16 cellular contexts compared by ENCODE assay signal in the genomic region with DNA sequence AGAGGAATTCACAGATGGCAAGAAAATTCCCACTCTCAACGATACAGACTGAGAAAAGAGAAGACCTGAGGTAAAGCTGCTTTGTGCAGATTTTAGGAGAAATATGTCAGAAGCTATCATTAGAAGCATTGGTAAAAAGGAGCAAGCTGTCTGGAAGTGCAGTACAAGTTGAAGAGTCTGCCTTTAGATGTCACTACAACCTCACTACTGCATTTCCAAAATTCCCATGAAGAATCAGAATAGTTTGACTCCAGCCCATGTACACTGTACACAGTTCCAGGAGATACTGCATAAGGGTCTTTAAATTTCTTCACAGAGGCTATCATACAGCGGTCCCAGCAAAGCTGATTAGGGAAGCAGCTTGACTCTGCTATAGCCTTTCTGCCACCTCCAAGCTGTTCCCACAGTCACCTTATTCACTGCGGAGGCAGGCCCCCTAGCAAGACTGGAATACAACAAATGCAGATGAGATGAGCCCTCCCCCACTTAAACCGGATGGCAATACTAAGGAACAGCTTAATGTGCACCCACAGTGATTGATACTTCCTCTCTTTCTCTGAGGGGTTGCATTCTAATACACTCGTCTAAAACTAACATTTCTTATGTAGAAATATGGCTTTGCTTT.
DNase-seq lines count a peak whose midpoint lies in the region; ATAC-seq, FAIRE-seq and TF ChIP-seq lines count a peak whose summit lies in the region.
"Had no signal": no experiment of that assay in that cellular context is flagged by ENCODE, and none has a peak within 500 bp of the region (broad histone marks: within the 10 kb centered on the region; RNA-seq: fewer than 3 reads in every experiment).

No MANE protein-coding gene starts in this region.

- DNase-seq in D721Med (ENCODE audit: insufficient read length, low spot score), result no peak
- DNase-seq in NCI-H1694 (lab: John Stamatoyannopoulos, UW), result peak; percentile 43
- peak; percentile 1 for DNase-seq in astrocyte (ENCODE audit: low read depth)
- DNase-seq in ascending aorta (ENCODE audit: low spot score in 2 of 2), result no peak
- DNase-seq in activated CD4-positive, alpha-beta memory T cell treated with anti-CD3 and anti-CD28 coated beads for 36 hours, result no peak
- DNase-seq in activated CD4-positive, alpha-beta T cell treated with anti-CD3 and anti-CD28 coated beads, Interleukin-2, amount 10 ng/mL, durations not matched to agents 24 days and 14 days, result no peak
- DNase-seq: activated CD8-positive, alpha-beta memory T cell treated with anti-CD3 and anti-CD28 coated beads for 24 hours; CD8-positive, alpha-beta memory T cell; kidney glomerular epithelial cell; stimulated activated CD4-positive, alpha-beta T cell treated with anti-CD3 and anti-CD28 coated beads, Interleukin-1b, Interleukin-23, amount 100 ng/mL, for 48 hours; T-helper 2 cell had no signal

- FAIRE-seq in D721Med (lab: Jason Lieb, UNC) (peak; percentile 6), astrocyte (lab: Jason Lieb, UNC) (no peak)

- peaks cover 9% of the 10 kb centered on the region for H3K27me3 Mint-ChIP-seq in astrocyte (ENCODE audit: low read depth, unreplicated experiment)
- no peaks in the 10 kb centered on the region for H3K27me3 Mint-ChIP-seq in activated CD4-positive, alpha-beta memory T cell treated with anti-CD3 and anti-CD28 coated beads for 36 hours
- no peaks in the 10 kb centered on the region for H3K27me3 Mint-ChIP-seq in activated CD4-positive, alpha-beta T cell treated with anti-CD3 and anti-CD28 coated beads, Interleukin-2, amount 10 ng/mL, durations not matched to agents 24 days and 14 days
- H3K27me3 Mint-ChIP-seq: CD8-positive, alpha-beta memory T cell had no signal

- H3K27ac ChIP-seq in astrocyte (ENCODE audit: low read depth, low read length), result no peak overlapping the region
- no peak overlapping the region for H3K27ac ChIP-seq in neural cell (ENCODE audit: low read length)
- H3K27ac ChIP-seq in ascending aorta, result no peak overlapping the region
- H3K27ac ChIP-seq: coronary artery had no signal

- H3F3A ChIP-seq in neural cell (ENCODE audit: insufficient read depth, low read length, poor library complexity, severe bottlenecking), result no peaks in the 10 kb centered on the region

- H3K4me2 ChIP-seq in astrocyte (ENCODE audit: low read length), result no peak overlapping the region
- no peak overlapping the region for H3K4me2 ChIP-seq in neural cell (ENCODE audit: low read length)

- ATAC-seq in HG03342 (IDR thresholded peaks at IDR 0.05; ENCODE audit: unreplicated experiment), result no peak

- no peak for TF ChIP-seq EP300 in neural cell (conservative IDR thresholded peaks at IDR 0.05; ENCODE audit: poor library complexity, severe bottlenecking)

- intact Hi-C loops in ascending aorta (cut with DNase I), result no loop called here
- intact Hi-C loops in activated CD4-positive, alpha-beta memory T cell treated with anti-CD3 and anti-CD28 coated beads for 36 hours (cut with micrococcal nuclease), result no loop called here
- intact Hi-C loops in activated CD4-positive, alpha-beta T cell treated with anti-CD3 and anti-CD28 coated beads, Interleukin-2, amount 10 ng/mL, durations not matched to agents 24 days and 14 days (cut with micrococcal nuclease), result no loop called here

- no peaks in the 10 kb centered on the region for H3K9me2 ChIP-seq in neural cell (ENCODE audit: insufficient read depth, low read length)

- H3K4me1 Mint-ChIP-seq in astrocyte (ENCODE audit: low read depth, unreplicated experiment), result no peaks in the 10 kb centered on the region
- H3K4me1 Mint-ChIP-seq in activated CD4-positive, alpha-beta memory T cell treated with anti-CD3 and anti-CD28 coated beads for 36 hours (ENCODE audit: low read depth), result no peaks in the 10 kb centered on the region
- H3K4me1 Mint-ChIP-seq in activated CD4-positive, alpha-beta T cell treated with anti-CD3 and anti-CD28 coated beads, Interleukin-2, amount 10 ng/mL, durations not matched to agents 24 days and 14 days, result no peaks in the 10 kb centered on the region
- H3K4me1 Mint-ChIP-seq: activated naive CD4-positive, alpha-beta T cell treated with anti-CD3 and anti-CD28 coated beads, Interleukin-2, amount 50 U/mL, for 24 hours; CD8-positive, alpha-beta memory T cell had no signal

- TF ChIP-seq RAD21 in neural cell (conservative IDR thresholded peaks at IDR 0.05), result peak; percentile 90

- H4K20me1 ChIP-seq in astrocyte (ENCODE audit: insufficient read depth, low read length), result no peaks in the 10 kb centered on the region
- H4K20me1 ChIP-seq in neural cell (ENCODE audit: insufficient read depth), result no peaks in the 10 kb centered on the region

- H3K27me3 ChIP-seq in astrocyte (ENCODE audit: insufficient read depth, low read length) (no peaks in the 10 kb centered on the region), neural cell (ENCODE audit: insufficient read depth, low read depth, low read length) (no peaks in the 10 kb centered on the region), ascending aorta (no peaks in the 10 kb centered on the region)

- H3K4me1 ChIP-seq in astrocyte (ENCODE audit: insufficient read depth, low read length) (no peaks in the 10 kb centered on the region), ascending aorta (no peaks in the 10 kb centered on the region)

- H3K9me3 Mint-ChIP-seq in astrocyte (ENCODE audit: unreplicated experiment), result no peaks in the 10 kb centered on the region
- H3K9me3 Mint-ChIP-seq in activated CD4-positive, alpha-beta memory T cell treated with anti-CD3 and anti-CD28 coated beads for 36 hours, result peaks cover 2% of the 10 kb centered on the region
- H3K9me3 Mint-ChIP-seq in activated CD4-positive, alpha-beta T cell treated with anti-CD3 and anti-CD28 coated beads, Interleukin-2, amount 10 ng/mL, durations not matched to agents 24 days and 14 days, result no peaks in the 10 kb centered on the region
- H3K9me3 Mint-ChIP-seq: activated naive CD4-positive, alpha-beta T cell treated with anti-CD3 and anti-CD28 coated beads, Interleukin-2, amount 50 U/mL, for 24 hours had no signal

- no peaks in the 10 kb centered on the region for H3K36me3 Mint-ChIP-seq in astrocyte (ENCODE audit: low read depth, unreplicated experiment)
- H3K36me3 Mint-ChIP-seq in activated CD4-positive, alpha-beta memory T cell treated with anti-CD3 and anti-CD28 coated beads for 36 hours, result no peaks in the 10 kb centered on the region
- H3K36me3 Mint-ChIP-seq in activated CD4-positive, alpha-beta T cell treated with anti-CD3 and anti-CD28 coated beads, Interleukin-2, amount 10 ng/mL, durations not matched to agents 24 days and 14 days (ENCODE audit: low read depth), result no peaks in the 10 kb centered on the region
- H3K36me3 Mint-ChIP-seq: activated naive CD4-positive, alpha-beta T cell treated with anti-CD3 and anti-CD28 coated beads, Interleukin-2, amount 50 U/mL, for 24 hours; CD8-positive, alpha-beta memory T cell had no signal

- CTCF ChIA-PET in activated CD4-positive, alpha-beta memory T cell treated with anti-CD3 and anti-CD28 coated beads for 36 hours (lab: Charles Lee), result no interaction called here

- no peaks in the 10 kb centered on the region for H3K79me2 ChIP-seq in astrocyte (ENCODE audit: insufficient read depth, low read length)
- no peaks in the 10 kb centered on the region for H3K79me2 ChIP-seq in neural cell (replicated peaks; ENCODE audit: insufficient read depth, low read length)

- no peak overlapping the region for H3K27ac Mint-ChIP-seq in astrocyte (ENCODE audit: unreplicated experiment)
- no peak overlapping the region for H3K27ac Mint-ChIP-seq in activated CD4-positive, alpha-beta memory T cell treated with anti-CD3 and anti-CD28 coated beads for 36 hours
- H3K27ac Mint-ChIP-seq in activated CD4-positive, alpha-beta T cell treated with anti-CD3 and anti-CD28 coated beads, Interleukin-2, amount 10 ng/mL, durations not matched to agents 24 days and 14 days, result no peak overlapping the region
- H3K27ac Mint-ChIP-seq: activated naive CD4-positive, alpha-beta T cell treated with anti-CD3 and anti-CD28 coated beads, Interleukin-2, amount 50 U/mL, for 24 hours; CD8-positive, alpha-beta memory T cell; stimulated activated naive CD8-positive, alpha-beta T cell treated with anti-CD3 and anti-CD28 coated beads, Interleukin-15, Interleukin-2, amounts not matched to agents 100 ng/mL and 50 ng/mL, for 24 hours had no signal

- H3K9ac ChIP-seq in astrocyte (ENCODE audit: low read length), result no peak overlapping the region
- H3K9ac ChIP-seq in neural cell (ENCODE audit: low read length), result no peak overlapping the region

- POLR2A ChIA-PET in activated CD4-positive, alpha-beta memory T cell treated with anti-CD3 and anti-CD28 coated beads for 36 hours (lab: Charles Lee), result no interaction called here

- H3K4me3 Mint-ChIP-seq in astrocyte (ENCODE audit: unreplicated experiment), result no peak overlapping the region
- H3K4me3 Mint-ChIP-seq in activated CD4-positive, alpha-beta memory T cell treated with anti-CD3 and anti-CD28 coated beads for 36 hours, result no peak overlapping the region
- H3K4me3 Mint-ChIP-seq in activated CD4-positive, alpha-beta T cell treated with anti-CD3 and anti-CD28 coated beads, Interleukin-2, amount 10 ng/mL, durations not matched to agents 24 days and 14 days, result no peak overlapping the region
- H3K4me3 Mint-ChIP-seq: activated naive CD4-positive, alpha-beta T cell treated with anti-CD3 and anti-CD28 coated beads, Interleukin-2, amount 50 U/mL, for 24 hours; CD8-positive, alpha-beta memory T cell; stimulated activated naive CD8-positive, alpha-beta T cell treated with anti-CD3 and anti-CD28 coated beads, Interleukin-15, Interleukin-2, amounts not matched to agents 100 ng/mL and 50 ng/mL, for 24 hours had no signal

- TF ChIP-seq CTCF in D721Med (IDR thresholded peaks at IDR 0.05; ENCODE audit: insufficient read depth, missing control alignments) (peak; percentile 31), astrocyte (IDR thresholded peaks at IDR 0.05; ENCODE audit: insufficient read depth, low read depth, low read length) (peak; percentile 21), neural cell (IDR thresholded peaks at IDR 0.05; ENCODE audit: poor library complexity, severe bottlenecking) (peak; percentile 84), ascending aorta (IDR thresholded peaks at IDR 0.05) (no peak)

- H2AFZ ChIP-seq in astrocyte (ENCODE audit: low read depth, low read length) (no peak overlapping the region), neural cell (ENCODE audit: low read depth, low read length) (no peak overlapping the region)

- H3K9me3 ChIP-seq in astrocyte (ENCODE audit: insufficient read depth, low read depth, low read length) (no peaks in the 10 kb centered on the region), neural cell (ENCODE audit: low read length) (no peaks in the 10 kb centered on the region), ascending aorta (no peaks in the 10 kb centered on the region)

- H3K4me3 ChIP-seq in astrocyte (ENCODE audit: insufficient read depth, low read depth, low read length), result no peak overlapping the region
- no peak overlapping the region for H3K4me3 ChIP-seq in neural cell (ENCODE audit: low read length)
- no peak overlapping the region for H3K4me3 ChIP-seq in ascending aorta
- H3K4me3 ChIP-seq: coronary artery had no signal

- H3K36me3 ChIP-seq in astrocyte (ENCODE audit: insufficient read depth, low read length) (no peaks in the 10 kb centered on the region), neural cell (ENCODE audit: insufficient read depth, low read length) (no peaks in the 10 kb centered on the region), ascending aorta (no peaks in the 10 kb centered on the region)

TF ChIP-seq in neural cell, 6 proteins besides CTCF, POLR2A, EP300 and RAD21 (continues in another document):
- TF ChIP-seq SMC3 (conservative IDR thresholded peaks at IDR 0.05; ENCODE audit: poor library complexity), result peak; percentile 79

Comparison
In these comparisons a context has a peak if more than half of its experiments do, and no peak if none do; other contexts are left out.
1. DNase-seq: peak in NCI-H1694 (single experiment) and astrocyte (single experiment); none in D721Med (single experiment), ascending aorta (0 of 2), activated CD4-positive, alpha-beta memory T cell treated with anti-CD3 and anti-CD28 coated beads for 36 hours (single experiment) and activated CD4-positive, alpha-beta T cell treated with anti-CD3 and anti-CD28 coated beads, Interleukin-2, amount 10 ng/mL, durations not matched to agents 24 days and 14 days (single experiment).
2. CTCF ChIP-seq: peak in D721Med (single experiment), astrocyte (single experiment) and neural cell (single experiment); none in ascending aorta (0 of 3).